ENCODE assay signal across 1 cellular context in the genomic region with DNA sequence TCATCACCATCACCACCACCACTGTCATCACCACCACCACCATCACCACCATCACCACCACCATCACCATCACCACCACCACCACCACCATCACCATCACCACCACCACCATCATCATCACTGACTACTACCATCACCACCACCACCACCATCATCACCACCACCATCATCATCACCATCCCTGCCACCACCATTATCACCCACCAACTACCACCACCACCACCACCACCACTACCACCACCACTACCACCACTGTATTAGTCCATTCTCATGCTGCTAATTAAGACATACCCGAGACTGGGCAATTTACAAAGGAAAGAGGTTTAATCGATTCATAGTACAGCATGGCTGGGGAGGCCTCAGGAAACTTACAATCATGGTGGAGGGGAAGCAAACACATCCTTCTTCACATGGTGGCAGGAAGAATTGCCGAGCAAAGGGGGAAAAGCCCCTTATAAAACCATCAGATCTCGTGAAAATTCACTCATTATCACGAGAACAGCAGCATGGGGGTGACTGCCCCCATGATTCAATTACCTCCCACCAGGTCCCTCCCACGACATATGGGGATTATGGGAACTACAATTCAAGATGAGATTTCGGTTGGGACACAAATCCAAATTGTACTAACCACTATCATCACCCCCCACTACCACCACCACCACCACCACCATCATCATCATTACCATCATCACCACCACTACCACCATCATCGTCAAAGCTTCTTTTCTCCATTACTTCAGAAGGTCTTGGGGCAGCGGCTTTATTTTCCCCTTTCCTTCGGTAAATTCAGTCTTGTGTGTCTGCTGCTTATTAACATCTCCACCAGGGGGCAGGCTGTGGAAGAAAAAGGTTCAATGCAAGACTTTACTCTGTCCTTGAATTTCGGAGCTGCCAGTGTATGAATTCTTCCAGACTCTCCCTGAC.
TF ChIP-seq lines count a peak whose summit lies in the region.

No MANE protein-coding gene starts in this region.

TF ChIP-seq in HEK293, 187 proteins besides CTCF, POLR2A, EP300 and RAD21 (continued from another document):
- TF ChIP-seq, protein P1, sequence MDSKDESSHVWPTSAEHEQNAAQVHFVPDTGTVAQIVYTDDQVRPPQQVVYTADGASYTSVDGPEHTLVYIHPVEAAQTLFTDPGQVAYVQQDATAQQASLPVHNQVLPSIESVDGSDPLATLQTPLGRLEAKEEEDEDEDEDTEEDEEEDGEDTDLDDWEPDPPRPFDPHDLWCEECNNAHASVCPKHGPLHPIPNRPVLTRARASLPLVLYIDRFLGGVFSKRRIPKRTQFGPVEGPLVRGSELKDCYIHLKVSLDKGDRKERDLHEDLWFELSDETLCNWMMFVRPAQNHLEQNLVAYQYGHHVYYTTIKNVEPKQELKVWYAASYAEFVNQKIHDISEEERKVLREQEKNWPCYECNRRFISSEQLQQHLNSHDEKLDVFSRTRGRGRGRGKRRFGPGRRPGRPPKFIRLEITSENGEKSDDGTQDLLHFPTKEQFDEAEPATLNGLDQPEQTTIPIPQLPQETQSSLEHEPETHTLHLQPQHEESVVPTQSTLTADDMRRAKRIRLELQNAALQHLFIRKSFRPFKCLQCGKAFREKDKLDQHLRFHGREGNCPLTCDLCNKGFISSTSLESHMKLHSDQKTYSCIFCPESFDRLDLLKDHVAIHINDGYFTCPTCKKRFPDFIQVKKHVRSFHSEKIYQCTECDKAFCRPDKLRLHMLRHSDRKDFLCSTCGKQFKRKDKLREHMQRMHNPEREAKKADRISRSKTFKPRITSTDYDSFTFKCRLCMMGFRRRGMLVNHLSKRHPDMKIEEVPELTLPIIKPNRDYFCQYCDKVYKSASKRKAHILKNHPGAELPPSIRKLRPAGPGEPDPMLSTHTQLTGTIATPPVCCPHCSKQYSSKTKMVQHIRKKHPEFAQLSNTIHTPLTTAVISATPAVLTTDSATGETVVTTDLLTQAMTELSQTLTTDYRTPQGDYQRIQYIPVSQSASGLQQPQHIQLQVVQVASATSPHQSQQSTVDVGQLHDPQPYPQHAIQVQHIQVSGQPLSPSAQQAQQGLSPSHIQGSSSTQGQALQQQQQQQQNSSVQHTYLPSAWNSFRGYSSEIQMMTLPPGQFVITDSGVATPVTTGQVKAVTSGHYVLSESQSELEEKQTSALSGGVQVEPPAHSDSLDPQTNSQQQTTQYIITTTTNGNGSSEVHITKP (tag by site-specific recombination; IDR thresholded peaks at IDR 0.05) = peak; percentile 23; the same call in 1 of the 2 replicates
- TF ChIP-seq, protein P2, sequence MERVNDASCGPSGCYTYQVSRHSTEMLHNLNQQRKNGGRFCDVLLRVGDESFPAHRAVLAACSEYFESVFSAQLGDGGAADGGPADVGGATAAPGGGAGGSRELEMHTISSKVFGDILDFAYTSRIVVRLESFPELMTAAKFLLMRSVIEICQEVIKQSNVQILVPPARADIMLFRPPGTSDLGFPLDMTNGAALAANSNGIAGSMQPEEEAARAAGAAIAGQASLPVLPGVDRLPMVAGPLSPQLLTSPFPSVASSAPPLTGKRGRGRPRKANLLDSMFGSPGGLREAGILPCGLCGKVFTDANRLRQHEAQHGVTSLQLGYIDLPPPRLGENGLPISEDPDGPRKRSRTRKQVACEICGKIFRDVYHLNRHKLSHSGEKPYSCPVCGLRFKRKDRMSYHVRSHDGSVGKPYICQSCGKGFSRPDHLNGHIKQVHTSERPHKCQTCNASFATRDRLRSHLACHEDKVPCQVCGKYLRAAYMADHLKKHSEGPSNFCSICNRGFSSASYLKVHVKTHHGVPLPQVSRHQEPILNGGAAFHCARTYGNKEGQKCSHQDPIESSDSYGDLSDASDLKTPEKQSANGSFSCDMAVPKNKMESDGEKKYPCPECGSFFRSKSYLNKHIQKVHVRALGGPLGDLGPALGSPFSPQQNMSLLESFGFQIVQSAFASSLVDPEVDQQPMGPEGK (tag by site-specific recombination; IDR thresholded peaks at IDR 0.05) = 0 out of 2 replicates have a peak, but pooled peaks have one; percentile 32
